In the genomic region with DNA sequence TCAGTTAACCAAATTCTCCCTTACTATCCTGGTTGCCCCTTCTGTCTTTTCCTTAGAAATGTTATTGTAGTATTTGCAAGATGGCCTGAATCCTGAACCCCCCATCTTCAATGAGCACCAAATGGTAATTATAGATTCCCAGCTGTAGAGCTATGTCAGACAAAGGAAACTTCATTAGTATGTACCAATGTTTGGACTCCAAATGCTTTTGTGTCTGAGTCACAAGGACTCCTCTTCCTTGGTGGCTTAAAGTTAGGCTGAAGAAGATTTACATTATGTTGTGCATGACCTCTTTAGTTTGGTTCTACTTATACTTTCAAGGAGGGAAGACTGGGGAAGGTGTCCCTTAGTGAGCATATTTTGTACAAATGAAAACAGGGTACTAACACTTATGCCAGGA, we compare ENCODE assay signal across 30 cellular contexts.
DNase-seq lines count a peak whose midpoint lies in the region; ATAC-seq and TF ChIP-seq lines count a peak whose summit lies in the region.
"Had no signal": no experiment of that assay in that cellular context is flagged by ENCODE, and none has a peak within 500 bp of the region (broad histone marks: within the 10 kb centered on the region; RNA-seq: fewer than 3 reads in every experiment).

No MANE protein-coding gene starts in this region.

- peaks cover 8% of the 10 kb centered on the region for H3K4me1 ChIP-seq in upper lobe of right lung
- H3K4me1 ChIP-seq: adrenal gland, breast epithelium, prostate gland, thyroid gland had no signal

- H3K36me3 ChIP-seq in upper lobe of right lung, result no peaks in the 10 kb centered on the region
- H3K36me3 ChIP-seq: adrenal gland, breast epithelium, left lung, prostate gland, thyroid gland had no signal

- H3K4me3 ChIP-seq in upper lobe of right lung, result no peak overlapping the region
- H3K4me3 ChIP-seq: adrenal gland, breast epithelium, left lung, prostate gland, SK-N-MC, thyroid gland had no signal

- H3K27me3 ChIP-seq in upper lobe of right lung, result no peaks in the 10 kb centered on the region
- H3K27me3 ChIP-seq: adrenal gland, breast epithelium, thyroid gland had no signal

- no peaks in the 10 kb centered on the region for H3K4me1 Mint-ChIP-seq in activated naive CD8-positive, alpha-beta T cell treated with anti-CD3 and anti-CD28 coated beads, Interleukin-2, amount 50 U/mL, for 24 hours
- H3K4me1 Mint-ChIP-seq: CD8-positive, alpha-beta memory T cell had no signal

- ATAC-seq in upper lobe of right lung (no peak), left lobe of liver (no peak)
- no peak for ATAC-seq in activated naive CD8-positive, alpha-beta T cell treated with anti-CD3 and anti-CD28 coated beads, Interleukin-2, amount 50 U/mL, for 24 hours
- ATAC-seq: activated CD4-positive, CD25-positive, alpha-beta regulatory T cell treated with anti-CD3 and anti-CD28 coated beads, Interleukin-2, amount 50 U/mL, for 24 hours; left lung; naive thymus-derived CD4-positive, alpha-beta T cell; sciatic nerve had no signal

- peaks cover 5% of the 10 kb centered on the region for H3K27me3 Mint-ChIP-seq in activated naive CD8-positive, alpha-beta T cell treated with anti-CD3 and anti-CD28 coated beads, Interleukin-2, amount 50 U/mL, for 24 hours

- no peaks in the 10 kb centered on the region for H3K9me3 ChIP-seq in upper lobe of right lung
- H3K9me3 ChIP-seq: adrenal gland, breast epithelium, left lung, prostate gland, thyroid gland had no signal

- no peak overlapping the region for H3K4me3 Mint-ChIP-seq in activated naive CD8-positive, alpha-beta T cell treated with anti-CD3 and anti-CD28 coated beads, Interleukin-2, amount 50 U/mL, for 24 hours
- H3K4me3 Mint-ChIP-seq: CD8-positive, alpha-beta memory T cell; naive thymus-derived CD4-positive, alpha-beta T cell had no signal

- H3K27ac ChIP-seq in upper lobe of right lung, result no peak overlapping the region
- H3K27ac ChIP-seq: adrenal gland, breast epithelium, epithelial cell of prostate, left lung, prostate gland, SK-N-MC, thyroid gland had no signal

- intact Hi-C loops in upper lobe of right lung (cut with DNase I), result no loop called here

- H3K36me3 Mint-ChIP-seq in activated naive CD8-positive, alpha-beta T cell treated with anti-CD3 and anti-CD28 coated beads, Interleukin-2, amount 50 U/mL, for 24 hours (ENCODE audit: low read depth), result no peaks in the 10 kb centered on the region
- H3K36me3 Mint-ChIP-seq: CD8-positive, alpha-beta memory T cell had no signal

- no peaks in the 10 kb centered on the region for H3K9me3 Mint-ChIP-seq in activated naive CD8-positive, alpha-beta T cell treated with anti-CD3 and anti-CD28 coated beads, Interleukin-2, amount 50 U/mL, for 24 hours
- H3K9me3 Mint-ChIP-seq: CD8-positive, alpha-beta memory T cell; naive thymus-derived CD4-positive, alpha-beta T cell had no signal

- no peak overlapping the region for H3K27ac Mint-ChIP-seq in activated naive CD8-positive, alpha-beta T cell treated with anti-CD3 and anti-CD28 coated beads, Interleukin-2, amount 50 U/mL, for 24 hours
- H3K27ac Mint-ChIP-seq: CD8-positive, alpha-beta memory T cell; naive thymus-derived CD4-positive, alpha-beta T cell had no signal

- no peak for TF ChIP-seq CTCF in upper lobe of right lung (IDR thresholded peaks at IDR 0.05)

- DNase-seq in HCEC 1CT, result peak; percentile 85
- peak; percentile 48 for DNase-seq in astrocyte of the hippocampus (ENCODE audit: low read depth, low spot score)
- DNase-seq in fibroblast of peridontal ligament (ENCODE audit: extremely low read depth), result peak; percentile 59
- DNase-seq in renal cortical epithelial cell (ENCODE audit: low read depth), result peak; percentile 25
- no peak for DNase-seq in upper lobe of right lung
- no peak for DNase-seq in left lobe of liver (ENCODE audit: low spot score)
- DNase-seq in 8988T, result no peak
- DNase-seq in activated naive CD8-positive, alpha-beta T cell treated with anti-CD3 and anti-CD28 coated beads, Interleukin-2, amount 50 U/mL, for 24 hours, result no peak
- DNase-seq: activated CD4-positive, alpha-beta T cell treated with anti-CD3 and anti-CD28 coated beads, Interleukin-2, amount 50 U/mL, for 48 hours; activated CD8-positive, alpha-beta memory T cell treated with anti-CD3 and anti-CD28 coated beads, Interleukin-2, amount 50 U/mL, for 4 hours; activated naive CD4-positive, alpha-beta T cell treated with Interleukin-2 at 50 U/mL for 16 hours; adrenal gland; CD8-positive, alpha-beta memory T cell; effector CD4-positive, alpha-beta T cell; glutamatergic neuron; left lung; mesendoderm; naive thymus-derived CD4-positive, alpha-beta T cell; NCI-H1048; NCI-H187; NCI-H446 treated with DMSO at 0.1 percent for 48 hours; nucleus accumbens; stimulated activated CD4-positive, alpha-beta T cell treated with anti-CD3 and anti-CD28 coated beads, Interleukin-4, amount 100 ng/mL, for 1 hour; thyroid gland had no signal

Comparison
In these comparisons a context has a peak if more than half of its experiments do, and no peak if none do; other contexts are left out.
1. DNase-seq: peak in HCEC 1CT (single experiment), astrocyte of the hippocampus (single experiment), fibroblast of peridontal ligament (single experiment) and renal cortical epithelial cell (single experiment); none in upper lobe of right lung (single experiment), left lobe of liver (single experiment), 8988T (single experiment) and activated naive CD8-positive, alpha-beta T cell treated with anti-CD3 and anti-CD28 coated beads, Interleukin-2, amount 50 U/mL, for 24 hours (single experiment).